ENCODE assay signal across 10 cellular contexts in genomic region chr12:52947738-52948423, GRCh38. TPM values are rescaled to one million over a fixed set of nuclear protein-coding genes. Genes with fewer than 3 reads are reported as not detected.
DNase-seq lines count a peak whose midpoint lies in the region; ATAC-seq and TF ChIP-seq lines count a peak whose summit lies in the region.
"Had no signal": no experiment of that assay in that cellular context is flagged by ENCODE, and none has a peak within 500 bp of the region (broad histone marks: within the 10 kb centered on the region; RNA-seq: fewer than 3 reads in every experiment).

No MANE protein-coding gene starts in this region.

- H3K27me3 Mint-ChIP-seq in endodermal cell (ENCODE audit: insufficient read depth): no peaks in the 10 kb centered on the region
- H3K27me3 Mint-ChIP-seq in osteocyte (ENCODE audit: unreplicated experiment): no peaks in the 10 kb centered on the region

- H3K27me3 ChIP-seq in Panc1 (ENCODE audit: control insufficient read depth, insufficient read depth, low read length) (no peaks in the 10 kb centered on the region), endodermal cell (ENCODE audit: control insufficient read depth, insufficient read depth, low read length, poor library complexity, severe bottlenecking) (no peaks in the 10 kb centered on the region)

- H3K4me1 ChIP-seq in Panc1 (ENCODE audit: control insufficient read depth, insufficient read depth, low read length) (peaks cover 59% of the 10 kb centered on the region), endodermal cell (ENCODE audit: control insufficient read depth, insufficient read depth, low read length) (peaks cover 29% of the 10 kb centered on the region)

- peak; percentile 36 for DNase-seq in NCI-H2107 treated with DMSO at 0.1 percent for 48 hours (lab: John Stamatoyannopoulos, UW; ENCODE audit: unreplicated experiment)
- DNase-seq in NCI-H2107 (lab: John Stamatoyannopoulos, UW): no peak
- DNase-seq in Panc1 (ENCODE audit: low read depth, low spot score): no peak
- peak; percentile 86 for DNase-seq in endodermal cell
- no peak for DNase-seq in osteocyte (ENCODE audit: extremely low spot score, unreplicated experiment)
- no peak for DNase-seq in activated gamma-delta T cell (lab: John Stamatoyannopoulos, UW)
- no peak for DNase-seq in dermis blood vessel endothelial cell
- DNase-seq: KG1, NCI-H446 treated with DMSO at 0.1 percent for 48 hours had no signal

- peaks cover 10% of the 10 kb centered on the region; the same call in 1 of the 2 replicates for H3K36me3 ChIP-seq in Panc1 (ENCODE audit: control insufficient read depth, insufficient read depth, low read length)
- H3K36me3 ChIP-seq in endodermal cell (ENCODE audit: control insufficient read depth, insufficient read depth, low read length): peaks cover 31% of the 10 kb centered on the region

- no peaks in the 10 kb centered on the region for H3K9me3 Mint-ChIP-seq in endodermal cell
- H3K9me3 Mint-ChIP-seq in osteocyte (ENCODE audit: unreplicated experiment): no peaks in the 10 kb centered on the region

- BruUV-seq in Panc1 (replicated peaks; lab: Mats Ljungman, UMichigan): no TSS peak

- in situ Hi-C loops in Panc1 (cut with HindIII; ENCODE audit: low pct_unique_long_range_greater_than_20kb, low sequenced_read_pairs): no loop called here

- H3K4me3 Mint-ChIP-seq in endodermal cell: peak overlapping the region; percentile 100
- H3K4me3 Mint-ChIP-seq in osteocyte (ENCODE audit: unreplicated experiment): peak overlapping the region; percentile 75

- TF ChIP-seq CTCF in Panc1 (IDR thresholded peaks at IDR 0.05): no peak
- TF ChIP-seq CTCF in endodermal cell (conservative IDR thresholded peaks at IDR 0.05): no peak
- TF ChIP-seq CTCF in osteocyte (IDR thresholded peaks at IDR 0.05): no peak

- H3K4me3 ChIP-seq in Panc1 (ENCODE audit: low read depth in 2 of 2, low read length in 2 of 2) (peak overlapping the region; percentile 81 to 100), endodermal cell (ENCODE audit: low read length) (peak overlapping the region; percentile 95)

- peaks cover 74% of the 10 kb centered on the region for H3K4me1 Mint-ChIP-seq in endodermal cell
- peaks cover 55% of the 10 kb centered on the region for H3K4me1 Mint-ChIP-seq in osteocyte (ENCODE audit: unreplicated experiment)

- ATAC-seq in Panc1: no peak
- ATAC-seq in GM21381 (IDR thresholded peaks at IDR 0.05; ENCODE audit: unreplicated experiment): no peak

- WGBS in endodermal cell (ENCODE audit: insufficient coverage in 1 of 2, insufficient read length in 1 of 2), 2 experiments: 51 to 53% methylated on average over 6 to 12 of the region's 12 CpGs

- H3K27ac ChIP-seq in Panc1 (ENCODE audit: low read length) (peak overlapping the region; percentile 98), endodermal cell (ENCODE audit: low read depth, low read length) (no peak overlapping the region)

- H3K27ac Mint-ChIP-seq in endodermal cell (peak overlapping the region; percentile 99), osteocyte (ENCODE audit: unreplicated experiment) (no peak overlapping the region)

- intact Hi-C loops in Panc1 (cut with micrococcal nuclease; ENCODE audit: unreplicated experiment): no loop called here

- POLR2A ChIA-PET in Panc1 (lab: Charles Lee): interaction anchor here (0.7 to 1.8 kb wide), 5 partner anchors 12 to 701 kb away, joined by 4 to 14 read pairs (median 8); partner anchors contain the start of gene KRT8

- CTCF ChIA-PET in Panc1 (lab: Charles Lee): no interaction called here

- no peaks in the 10 kb centered on the region for H3K9me3 ChIP-seq in Panc1 (ENCODE audit: control insufficient read depth, insufficient read depth, low read depth, low read length)
- H3K9me3 ChIP-seq in endodermal cell (ENCODE audit: control insufficient read depth, low read length): no peaks in the 10 kb centered on the region

- H3K36me3 Mint-ChIP-seq in endodermal cell (ENCODE audit: low read depth) (peaks cover 35% of the 10 kb centered on the region), osteocyte (ENCODE audit: unreplicated experiment) (peaks cover 14% of the 10 kb centered on the region)

- peak overlapping the region; percentile 96 for H3K9ac ChIP-seq in endodermal cell (ENCODE audit: extremely low read depth, low read length, poor library complexity, severe bottlenecking)

RNA-seq across cellular contexts. Expression of gene KRT18, which starts 1.0 kb away (rescaled TPM):
- total RNA-seq in Panc1 (2021; ENCODE audit: unreplicated experiment) (4,079 TPM), endodermal cell (1,000 to 10,000 TPM in 1 of 2 donors, 100 to 1,000 TPM in 1; 858 to 1,019 TPM), osteocyte (69.2 and 72.5 TPM in 2 replicates), dermis blood vessel endothelial cell (257 and 322 TPM in 2 replicates)
- 4,352 TPM for polyA plus RNA-seq in Panc1 (2012; ENCODE audit: insufficient read length)
- polyA plus RNA-seq in endodermal cell (2013, experiment 1 of 2): 283 TPM
- polyA plus RNA-seq in endodermal cell (2013, experiment 2 of 2): 352 TPM

RNA-seq across cellular contexts. Expression of gene KRT8, which starts 43.0 kb away (rescaled TPM):
- total RNA-seq in Panc1 (2021; ENCODE audit: unreplicated experiment) (6,125 TPM), endodermal cell (1,000 to 10,000 TPM; 1,663 to 1,920 TPM), osteocyte (18.6 and 19.8 TPM in 2 replicates), dermis blood vessel endothelial cell (9.5 and 11.9 TPM in 2 replicates)
- polyA plus RNA-seq in Panc1 (2012; ENCODE audit: insufficient read length): 7,157 TPM
- polyA plus RNA-seq in endodermal cell (2013, experiment 1 of 2): 445 TPM
- 561 TPM for polyA plus RNA-seq in endodermal cell (2013, experiment 2 of 2)

RNA-seq across cellular contexts. Expression of gene EIF4B, which starts 58.4 kb away (rescaled TPM):
- total RNA-seq in Panc1 (2021; ENCODE audit: unreplicated experiment) (351 TPM), endodermal cell (100 to 1,000 TPM; 596 to 655 TPM), osteocyte (516 and 555 TPM in 2 replicates), dermis blood vessel endothelial cell (1,240 and 1,351 TPM in 2 replicates)
- 242 TPM for polyA plus RNA-seq in Panc1 (2012; ENCODE audit: insufficient read length)
- 388 TPM for polyA plus RNA-seq in endodermal cell (2013, experiment 1 of 2)
- 341 TPM for polyA plus RNA-seq in endodermal cell (2013, experiment 2 of 2)

Comparison
In these comparisons a context has a peak if more than half of its experiments do, and no peak if none do; other contexts are left out.
1. DNase-seq: peak in NCI-H2107 treated with DMSO at 0.1 percent for 48 hours (single experiment) and endodermal cell (single experiment); none in NCI-H2107 (single experiment), Panc1 (single experiment), osteocyte (single experiment), activated gamma-delta T cell (single experiment) and dermis blood vessel endothelial cell (single experiment).
2. RNA of gene KRT8, which starts 43.0 kb away (total RNA-seq): 6,125 TPM in Panc1 (single experiment) and 1,663 to 1,920 TPM in endodermal cell; 18.6 to 19.8 TPM in osteocyte and 9.5 to 11.9 TPM in dermis blood vessel endothelial cell; every median in the first group is over 10 times any median in the second.